8 cellular contexts compared by ENCODE assay signal in genomic region chr6:16511048-16511660, GRCh38.
A peak's percentile ranks its signal among the peaks of the same experiment; 100 is the strongest.
DNase-seq lines count a peak whose midpoint lies in the region; ATAC-seq and TF ChIP-seq lines count a peak whose summit lies in the region.

No MANE protein-coding gene starts in this region.

- H3K27me3 Mint-ChIP-seq in nephron (ENCODE audit: low read depth), result no peaks in the 10 kb centered on the region

- no peaks in the 10 kb centered on the region for H3K27me3 ChIP-seq in SU-DHL-6 (ENCODE audit: low read length)

- no peak overlapping the region for H3K4me3 ChIP-seq in SU-DHL-6 (ENCODE audit: insufficient read depth, low read length, poor library complexity, severe bottlenecking)

- H4K20me1 ChIP-seq in SU-DHL-6 (ENCODE audit: low read depth, low read length), result no peaks in the 10 kb centered on the region

- H3K36me3 ChIP-seq in SU-DHL-6 (ENCODE audit: low read length), result no peaks in the 10 kb centered on the region

- no peak overlapping the region for H3K4me3 Mint-ChIP-seq in nephron

- no peak overlapping the region for H3K4me2 ChIP-seq in SU-DHL-6 (ENCODE audit: low read depth, low read length, poor library complexity, severe bottlenecking)

- H3K27ac ChIP-seq in SU-DHL-6 (ENCODE audit: low read depth, low read length), result no peak overlapping the region

- no peaks in the 10 kb centered on the region for H3K9me3 Mint-ChIP-seq in nephron

- H2AFZ ChIP-seq in SU-DHL-6 (ENCODE audit: low read depth, low read length, severe bottlenecking), result no peak overlapping the region

- peaks cover 41% of the 10 kb centered on the region for H3K4me1 Mint-ChIP-seq in nephron

- no peaks in the 10 kb centered on the region for H3K79me2 ChIP-seq in SU-DHL-6 (ENCODE audit: insufficient read depth, low read length)

- H3K9ac ChIP-seq in SU-DHL-6 (ENCODE audit: low read length), result no peak overlapping the region

- TF ChIP-seq CTCF in SU-DHL-6 (IDR thresholded peaks at IDR 0.05; ENCODE audit: insufficient read depth, low read length, poor library complexity, severe bottlenecking), result peak; percentile 92
- TF ChIP-seq CTCF in nephron (IDR thresholded peaks at IDR 0.05; ENCODE audit: unreplicated experiment in 3 of 3), result peak; percentile 57 to 67 (median 62)

- no peaks in the 10 kb centered on the region for H3F3A ChIP-seq in SU-DHL-6 (ENCODE audit: insufficient read depth)

- H3K9me3 ChIP-seq in SU-DHL-6 (ENCODE audit: insufficient read depth, low read length), result no peaks in the 10 kb centered on the region

- no peaks in the 10 kb centered on the region for H3K36me3 Mint-ChIP-seq in nephron (ENCODE audit: low read depth)

- no peak for ATAC-seq in GM21576 (IDR thresholded peaks at IDR 0.05; ENCODE audit: unreplicated experiment)
- ATAC-seq in HG03039 (IDR thresholded peaks at IDR 0.05; ENCODE audit: unreplicated experiment), result no peak

- DNase-seq in COLO668 (lab: John Stamatoyannopoulos, UW; ENCODE audit: unreplicated experiment), result peak; percentile 10
- DNase-seq in HCEC 1CT, result peak; percentile 54
- peak; percentile 64 for DNase-seq in epidermal melanocyte (ENCODE audit: insufficient read length, low spot score)
- DNase-seq in activated CD4-positive, CD25-positive, alpha-beta regulatory T cell (lab: John Stamatoyannopoulos, UW), result no peak

- no peaks in the 10 kb centered on the region for H3K9me2 ChIP-seq in SU-DHL-6 (replicated peaks; ENCODE audit: insufficient read depth, low read length)

- peak overlapping the region in 2 of 3 experiments; percentile 45 to 69 for H3K27ac Mint-ChIP-seq in nephron

Comparison
In these comparisons a context has a peak if more than half of its experiments do, and no peak if none do; other contexts are left out.
1. DNase-seq: peak in COLO668 (single experiment), HCEC 1CT (single experiment) and epidermal melanocyte (single experiment); none in activated CD4-positive, CD25-positive, alpha-beta regulatory T cell (0 of 4).